ENCODE assay signal across 34 cellular contexts in the genomic region with DNA sequence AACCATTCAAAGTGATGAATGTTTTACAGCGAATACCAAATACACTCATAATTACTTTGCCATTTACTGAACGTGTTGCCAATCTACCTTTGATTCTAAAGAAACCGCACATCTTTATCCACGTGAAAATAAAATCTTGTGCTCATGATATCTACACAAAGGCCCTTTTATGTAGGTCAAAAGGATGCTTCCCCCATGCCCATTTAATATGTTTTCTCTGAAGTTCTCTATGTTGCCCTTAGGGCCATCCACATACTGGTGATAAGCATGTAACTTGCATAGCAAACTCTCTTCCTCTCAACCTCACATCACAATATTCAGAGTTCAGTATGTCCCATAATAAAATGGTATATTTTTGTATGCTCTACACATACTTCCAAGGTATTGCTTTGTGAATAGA.
"Had no signal": no experiment of that assay in that cellular context is flagged by ENCODE, and none has a peak within 500 bp of the region (broad histone marks: within the 10 kb centered on the region; RNA-seq: fewer than 3 reads in every experiment).

No MANE protein-coding gene starts in this region.

- DNase-seq: Karpas-422, Kasumi-1, MM.1S, MV-4-11, NCI-H1048, NCI-H1092, NCI-H1092 treated with DMSO at 0.1 percent for 48 hours, NCI-H1105, NCI-H1105 treated with DMSO at 0.1 percent for 48 hours, NCI-H1417, NCI-H1417 treated with DMSO at 0.1 percent for 48 hours, NCI-H1436, NCI-H1436 treated with DMSO at 0.1 percent for 48 hours, NCI-H146, NCI-H1694, NCI-H1694 treated with DMSO at 0.1 percent for 48 hours, NCI-H187, NCI-H187 treated with DMSO at 0.1 percent for 48 hours, NCI-H1930, NCI-H2029, NCI-H2029 treated with DMSO at 0.1 percent for 48 hours, NCI-H2081, NCI-H2081 treated with DMSO at 0.1 percent for 48 hours, NCI-H2171, NCI-H2171 treated with DMSO at 0.1 percent for 48 hours, NCI-H2227 treated with DMSO at 0.1 percent for 48 hours, NCI-H226, NCI-H345, NCI-H446, NCI-H446 treated with DMSO at 0.1 percent for 48 hours, NCI-H510A, NCI-H510A treated with DMSO at 0.1 percent for 48 hours, NCI-H524, NCI-H524 treated with DMSO at 0.1 percent for 48 hours had no signal
